ENCODE assay signal across 19 cellular contexts in genomic region chr15:63254991-63255390, GRCh38. TPM values are rescaled to one million over a fixed set of nuclear protein-coding genes. Genes with fewer than 3 reads are reported as not detected.
A peak's percentile ranks its signal among the peaks of the same experiment; 100 is the strongest.
DNase-seq lines count a peak whose midpoint lies in the region; ATAC-seq, FAIRE-seq and TF ChIP-seq lines count a peak whose summit lies in the region.
"Had no signal": no experiment of that assay in that cellular context is flagged by ENCODE, and none has a peak within 500 bp of the region (broad histone marks: within the 10 kb centered on the region; RNA-seq: fewer than 3 reads in every experiment).

No MANE protein-coding gene starts in this region.

- no peak for TF ChIP-seq RAD21 in H1 (IDR thresholded peaks at IDR 0.05 in 1 of 2, conservative IDR thresholded peaks at IDR 0.05 in 1 of 2; ENCODE audit: low read depth in 2 of 2, low read length in 2 of 2)

- H2AK5ac ChIP-seq in H1 (ENCODE audit: low read depth, low read length), result no peak overlapping the region

- no peaks in the 10 kb centered on the region for H3K27me3 ChIP-seq in H1 (replicated peaks in 1 of 4; ENCODE audit: control insufficient read depth in 3 of 4, extremely low read depth in 1 of 4, insufficient read depth in 3 of 4, low read length in 3 of 4)
- H3K27me3 ChIP-seq: BE2C had no signal

- H2BK20ac ChIP-seq in H1 (ENCODE audit: low read length), result no peak overlapping the region

- H2BK12ac ChIP-seq in H1 (ENCODE audit: low read depth, low read length), result no peak overlapping the region

- no peak overlapping the region for H3K23ac ChIP-seq in H1 (ENCODE audit: insufficient read length)

- H3K27ac Mint-ChIP-seq in activated T-cell treated with anti-CD3 and anti-CD28 coated beads, Interleukin-2, amount 50 U/mL, for 24 hours, result peak overlapping the region; percentile 57
- peak overlapping the region; percentile 58 for H3K27ac Mint-ChIP-seq in stimulated activated effector memory CD8-positive, alpha-beta T cell treated with anti-CD3 and anti-CD28 coated beads, Interleukin-12 subunit alpha, Interleukin-12 subunit beta, amount 100 ng/mL, for 72 hours
- no peak overlapping the region for H3K27ac Mint-ChIP-seq in CD14-positive monocyte

- H3K23me2 ChIP-seq in H1 (ENCODE audit: low read depth, low read length), result no peaks in the 10 kb centered on the region

- H4K91ac ChIP-seq in H1 (replicated peaks; ENCODE audit: insufficient read length, low read length), result no peak overlapping the region

- TF ChIP-seq CTCF in H1 (IDR thresholded peaks at IDR 0.05; ENCODE audit: control extremely low read depth in 1 of 3, insufficient read depth in 1 of 3, low read depth in 1 of 3, low read length in 3 of 3) (no peak), CD14-positive monocyte (IDR thresholded peaks at IDR 0.05) (no peak)

- no peak overlapping the region for H2BK120ac ChIP-seq in H1 (replicated peaks; ENCODE audit: low read depth, low read length)

- peaks cover 0 to 10% (median 4%) of the 10 kb centered on the region in 4 experiments; a peak in 4 of 7 replicates for H3K4me1 ChIP-seq in H1 (replicated peaks in 1 of 4; ENCODE audit: control insufficient read depth in 3 of 4, insufficient read depth in 4 of 4, low read length in 3 of 4)
- H3K4me1 ChIP-seq: BE2C had no signal

- no peak overlapping the region for H3K4me3 Mint-ChIP-seq in activated T-cell treated with anti-CD3 and anti-CD28 coated beads, Interleukin-2, amount 50 U/mL, for 24 hours
- H3K4me3 Mint-ChIP-seq in stimulated activated effector memory CD8-positive, alpha-beta T cell treated with anti-CD3 and anti-CD28 coated beads, Interleukin-12 subunit alpha, Interleukin-12 subunit beta, amount 100 ng/mL, for 72 hours, result no peak overlapping the region
- H3K4me3 Mint-ChIP-seq in CD14-positive monocyte, result no peak overlapping the region
- H3K4me3 Mint-ChIP-seq: CD8-positive, alpha-beta T cell had no signal

- no peaks in the 10 kb centered on the region for H3K79me1 ChIP-seq in H1 (ENCODE audit: low read depth, low read length)

- TF ChIP-seq POLR2A in H1 (IDR thresholded peaks at IDR 0.05; ENCODE audit: control extremely low read depth in 1 of 2, low read depth in 2 of 2, low read length in 2 of 2), result no peak

- H4K20me1 ChIP-seq in H1 (replicated peaks in 1 of 2; ENCODE audit: control insufficient read depth in 1 of 2, insufficient read depth in 2 of 2, low read length in 2 of 2), result no peaks in the 10 kb centered on the region

- no peak overlapping the region for H2BK5ac ChIP-seq in H1 (ENCODE audit: low read depth, low read length)

- H3K14ac ChIP-seq in H1 (ENCODE audit: insufficient read length), result no peak overlapping the region

- no peaks in the 10 kb centered on the region for H3K27me3 Mint-ChIP-seq in activated T-cell treated with anti-CD3 and anti-CD28 coated beads, Interleukin-2, amount 50 U/mL, for 24 hours
- peaks cover 0 to 1% (median 0%) of the 10 kb centered on the region in 3 donors for H3K27me3 Mint-ChIP-seq in CD14-positive monocyte (ENCODE audit: low read depth in 3 of 3)

- no peak for ATAC-seq in stimulated activated effector memory CD8-positive, alpha-beta T cell treated with anti-CD3 and anti-CD28 coated beads, Interleukin-12 subunit alpha, Interleukin-12 subunit beta, amount 100 ng/mL, for 72 hours
- no peak for ATAC-seq in HG03442 (IDR thresholded peaks at IDR 0.05; ENCODE audit: unreplicated experiment)
- ATAC-seq: CD8-positive, alpha-beta T cell; Right ventricle myocardium inferior had no signal

- H3K27ac ChIP-seq in SK-N-MC (peak overlapping the region; percentile 97), H1 (ENCODE audit: low read depth, low read length) (no peak overlapping the region)

- H3K9ac ChIP-seq in SK-N-MC (ENCODE audit: insufficient read length) (no peak overlapping the region), H1 (replicated peaks in 1 of 4; ENCODE audit: extremely low read depth in 1 of 4, low read depth in 3 of 4, low read length in 3 of 4) (no peak overlapping the region)

- H3K4me3 ChIP-seq in SK-N-MC (no peak overlapping the region), H1 (ENCODE audit: extremely low read depth in 1 of 4, insufficient read depth in 2 of 4, low read depth in 3 of 4, low read length in 4 of 4) (no peak overlapping the region)

- H3K9me3 Mint-ChIP-seq in activated T-cell treated with anti-CD3 and anti-CD28 coated beads, Interleukin-2, amount 50 U/mL, for 24 hours, result no peaks in the 10 kb centered on the region
- H3K9me3 Mint-ChIP-seq in stimulated activated effector memory CD8-positive, alpha-beta T cell treated with anti-CD3 and anti-CD28 coated beads, Interleukin-12 subunit alpha, Interleukin-12 subunit beta, amount 100 ng/mL, for 72 hours, result no peaks in the 10 kb centered on the region
- peaks cover 0 to 4% (median 0%) of the 10 kb centered on the region in 7 donors for H3K9me3 Mint-ChIP-seq in CD14-positive monocyte
- H3K9me3 Mint-ChIP-seq: CD8-positive, alpha-beta T cell had no signal

- CTCF ChIA-PET in H1 (lab: Charles Lee; ENCODE audit: partially characterized antibody), result interaction anchor here (1.5 kb wide), 1 partner anchor 9 kb away, joined by 6 read pairs; no protein-coding TSS in a partner anchor

- no peaks in the 10 kb centered on the region for H3K9me3 ChIP-seq in SK-N-MC (ENCODE audit: low read depth, low read length)
- no peaks in the 10 kb centered on the region for H3K9me3 ChIP-seq in H1 (ENCODE audit: insufficient read depth in 2 of 2, low read depth in 1 of 2, low read length in 1 of 2)
- H3K9me3 ChIP-seq: BE2C had no signal

- no peak overlapping the region for H3K18ac ChIP-seq in H1 (ENCODE audit: extremely low read depth, low read length)

- FAIRE-seq in H1 (lab: Jason Lieb, UNC), result peak; percentile 32
- FAIRE-seq: RCC 7860 had no signal

- intact Hi-C loops in CD14-positive monocyte (cut with micrococcal nuclease), result no loop called here

- peaks cover 92% of the 10 kb centered on the region for H3K36me3 Mint-ChIP-seq in activated T-cell treated with anti-CD3 and anti-CD28 coated beads, Interleukin-2, amount 50 U/mL, for 24 hours (ENCODE audit: low read depth)
- peaks cover 100% of the 10 kb centered on the region for H3K36me3 Mint-ChIP-seq in stimulated activated effector memory CD8-positive, alpha-beta T cell treated with anti-CD3 and anti-CD28 coated beads, Interleukin-12 subunit alpha, Interleukin-12 subunit beta, amount 100 ng/mL, for 72 hours
- peaks cover 72 to 88% of the 10 kb centered on the region in 2 donors for H3K36me3 Mint-ChIP-seq in CD14-positive monocyte

- no peak overlapping the region for H3K4ac ChIP-seq in H1 (replicated peaks; ENCODE audit: insufficient read length, low read depth, low read length)

- no peaks in the 10 kb centered on the region for H3K79me2 ChIP-seq in H1 (ENCODE audit: control insufficient read depth in 1 of 2, insufficient read depth in 2 of 2, low read length in 2 of 2)

- no peak overlapping the region for H4K8ac ChIP-seq in H1 (ENCODE audit: extremely low read depth, insufficient read depth, low read length)

- no peak overlapping the region for H3K56ac ChIP-seq in H1 (replicated peaks; ENCODE audit: insufficient read length, low read depth, low read length)

- no peak overlapping the region for H2BK15ac ChIP-seq in H1 (ENCODE audit: low read length)

- TF ChIP-seq EP300 in H1 (IDR thresholded peaks at IDR 0.05; ENCODE audit: borderline replicate concordance in 1 of 2, low read depth in 2 of 2, low read length in 2 of 2), result no peak

- H2AFZ ChIP-seq in H1 (ENCODE audit: low read length), result no peak overlapping the region

- no peak overlapping the region for H4K5ac ChIP-seq in H1 (ENCODE audit: insufficient read length, low read depth, low read length)

- 79% methylated on average over 2 of the region's 2 CpGs; no CpG with 5 or more reads in 1 of the 2 experiments for WGBS in H1 (ENCODE audit: extremely low coverage in 1 of 2, insufficient coverage in 1 of 2, insufficient read length in 1 of 2, insufficient replicate concordance in 2 of 2, low coverage in 1 of 2, low lambda C conversion rate in 2 of 2, missing lambda C conversion rate in 1 of 2), 2 experiments

- H3K4me2 ChIP-seq in H1 (ENCODE audit: insufficient read depth in 1 of 2, low read depth in 2 of 2, low read length in 2 of 2), result no peak overlapping the region

- H3K36me3 ChIP-seq in SK-N-MC (ENCODE audit: insufficient read depth, low read length) (peaks cover 10% of the 10 kb centered on the region; the same call in 1 of the 2 replicates), H1 (ENCODE audit: control insufficient read depth in 2 of 4, insufficient read depth in 4 of 4, low read length in 3 of 4) (peaks cover 2 to 13% (median 5%) of the 10 kb centered on the region in 4 experiments; a peak in 5 of 8 replicates)
- H3K36me3 ChIP-seq: BE2C had no signal

- POLR2A ChIA-PET in H1 (lab: Charles Lee; ENCODE audit: partially characterized antibody), result interaction anchor here (1.0 to 3.3 kb wide), 3 partner anchors 9 to 53 kb away, joined by 3 to 11 read pairs (median 4); no protein-coding TSS in a partner anchor

- H3K4me1 Mint-ChIP-seq in activated T-cell treated with anti-CD3 and anti-CD28 coated beads, Interleukin-2, amount 50 U/mL, for 24 hours (ENCODE audit: low read depth), result peaks cover 31% of the 10 kb centered on the region
- peaks cover 42% of the 10 kb centered on the region for H3K4me1 Mint-ChIP-seq in stimulated activated effector memory CD8-positive, alpha-beta T cell treated with anti-CD3 and anti-CD28 coated beads, Interleukin-12 subunit alpha, Interleukin-12 subunit beta, amount 100 ng/mL, for 72 hours
- H3K4me1 Mint-ChIP-seq in CD14-positive monocyte, result no peaks in the 10 kb centered on the region

- no peak for DNase-seq in activated T-cell treated with anti-CD3 and anti-CD28 coated beads, Interleukin-2, amount 50 U/mL, for 24 hours
- no peak for DNase-seq in activated T-cell treated with anti-CD3 and anti-CD28 coated beads, Interleukin-2, amount 50 U/mL, for 1 hour
- DNase-seq in SK-N-MC (ENCODE audit: low read depth, low spot score) (no peak), H1 (ENCODE audit: low read depth in 1 of 2, low spot score in 2 of 2) (no peak), AML-193 (lab: John Stamatoyannopoulos, UW) (no peak), CD14-positive monocyte (ENCODE audit: low spot score) (no peak)
- DNase-seq in stimulated activated effector memory CD8-positive, alpha-beta T cell treated with anti-CD3 and anti-CD28 coated beads, Interleukin-12 subunit alpha, Interleukin-12 subunit beta, amount 100 ng/mL, for 72 hours (ENCODE audit: low spot score in 2 of 2), result no peak
- DNase-seq: 8988T; BE2C; CD8-positive, alpha-beta T cell; DMS53; NCI-H1092 treated with DMSO at 0.1 percent for 48 hours; NCI-H1694; NCI-H2227 treated with DMSO at 0.1 percent for 48 hours; NCI-H510A treated with DMSO at 0.1 percent for 48 hours; NCI-H774 had no signal

RNA-seq across cellular contexts. Expression of gene APH1B, which starts 22.4 kb away (rescaled TPM):
- total RNA-seq in H1 (2021; fragmentation: NEBNext Ultra II Directional; extraction: Animal tissue kit (Norgen Biotek cat#: 25700)), result 21.4 and 22.9 TPM in 2 replicates
- polyA plus RNA-seq in H1 (2011; rRNA removed) (9.3 and 11.5 TPM in 2 replicates), CD14-positive monocyte (10 to 100 TPM; 54.8 to 57.1 TPM)
- polyA plus RNA-seq in H1 (2011; cell fraction: cytosol; rRNA removed), result 11.8 TPM
- polyA plus RNA-seq in H1 (2011; cell fraction: nucleus; rRNA removed), result 12.3 TPM
- 10.1 to 14.1 TPM (median 12.6 TPM) in 4 replicates for polyA plus RNA-seq in H1 (2012, experiment 1 of 2)
- 3.8 TPM for polyA plus RNA-seq in H1 (2012, experiment 2 of 2)
- polyA plus RNA-seq in H1 (2013, experiment 1 of 2), result 18.0 TPM
- polyA plus RNA-seq in H1 (2013, experiment 2 of 2), result 20.1 TPM
- 18.0 and 21.4 TPM in 2 replicates for polyA minus RNA-seq in H1 (2011; rRNA and poly(A)+ RNA removed)
- polyA minus RNA-seq in H1 (2011; cell fraction: cytosol; rRNA and poly(A)+ RNA removed), result 10.9 TPM
- 19.3 TPM for polyA minus RNA-seq in H1 (2011; cell fraction: nucleus; rRNA and poly(A)+ RNA removed)

Comparison
In these comparisons a context has a peak if more than half of its experiments do, and no peak if none do; other contexts are left out.
1. H3K27ac Mint-ChIP-seq: peak in activated T-cell treated with anti-CD3 and anti-CD28 coated beads, Interleukin-2, amount 50 U/mL, for 24 hours (single experiment) and stimulated activated effector memory CD8-positive, alpha-beta T cell treated with anti-CD3 and anti-CD28 coated beads, Interleukin-12 subunit alpha, Interleukin-12 subunit beta, amount 100 ng/mL, for 72 hours (single experiment); none in CD14-positive monocyte (0 of 7).